14 cellular contexts compared by ENCODE assay signal in the genomic region with DNA sequence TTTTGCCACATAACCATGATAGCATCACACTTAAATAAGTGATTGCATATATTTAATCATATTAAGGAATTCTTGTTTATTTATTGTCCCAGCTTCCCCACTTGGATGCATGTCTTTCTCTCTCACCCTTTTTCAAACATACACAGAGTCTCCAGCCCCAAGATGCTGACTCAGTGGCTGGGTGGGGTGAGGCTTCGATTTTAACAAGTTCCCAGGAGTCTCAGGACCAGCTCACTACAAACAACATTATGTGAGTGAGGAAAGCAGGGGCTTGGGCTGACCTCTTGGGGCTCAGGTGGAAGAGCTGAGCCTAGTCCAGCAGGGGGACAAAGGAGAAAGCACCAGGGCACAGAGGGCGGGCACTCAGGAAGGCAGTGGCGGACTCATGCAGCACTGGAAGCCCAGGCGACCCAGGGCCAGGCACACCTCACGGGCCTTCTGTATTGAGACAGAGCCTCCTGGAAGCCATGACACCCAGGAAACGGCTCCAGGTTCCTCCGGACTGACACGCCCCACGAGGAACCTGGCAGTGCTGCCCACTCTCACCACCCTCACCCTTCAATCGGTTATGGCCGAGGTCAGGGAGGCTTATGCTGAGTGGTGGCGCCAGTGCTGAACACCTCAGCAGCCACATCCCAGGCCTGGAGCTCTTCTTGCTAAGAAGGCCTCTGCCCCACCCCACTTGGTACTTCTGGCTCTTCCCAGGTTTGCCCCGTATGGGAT.
A peak's percentile ranks its signal among the peaks of the same experiment; 100 is the strongest.
DNase-seq lines count a peak whose midpoint lies in the region; ATAC-seq and TF ChIP-seq lines count a peak whose summit lies in the region.
"Had no signal": no experiment of that assay in that cellular context is flagged by ENCODE, and none has a peak within 500 bp of the region (broad histone marks: within the 10 kb centered on the region; RNA-seq: fewer than 3 reads in every experiment).

No MANE protein-coding gene starts in this region.

- peak overlapping the region; percentile 26 for H3K4me2 ChIP-seq in GM23248 (ENCODE audit: unreplicated experiment)

- H3K27me3 ChIP-seq in GM23248 (replicated peaks; ENCODE audit: insufficient read depth) (no peaks in the 10 kb centered on the region), ascending aorta (no peaks in the 10 kb centered on the region), stomach (no peaks in the 10 kb centered on the region)

- no peak for TF ChIP-seq EP300 in stomach (IDR thresholded peaks at IDR 0.05)

- no peaks in the 10 kb centered on the region for H4K20me1 ChIP-seq in GM23248 (ENCODE audit: insufficient read depth)

- H3K9me3 ChIP-seq in GM23248 (ENCODE audit: low read depth) (no peaks in the 10 kb centered on the region), ascending aorta (no peaks in the 10 kb centered on the region), stomach (no peaks in the 10 kb centered on the region)

- peak overlapping the region; percentile 41; the same call in 1 of the 2 replicates for H3K9ac ChIP-seq in GM23248

- no peaks in the 10 kb centered on the region for H3K79me2 ChIP-seq in GM23248 (ENCODE audit: insufficient read depth)

- peak overlapping the region; percentile 15; the same call in 1 of the 2 replicates for H2AFZ ChIP-seq in GM23248

- ATAC-seq in HG03039 (IDR thresholded peaks at IDR 0.05; ENCODE audit: unreplicated experiment) = no peak
- ATAC-seq: stimulated activated naive B cell treated with anti-CD40 and anti-IgM and Interleukin-4, amounts not matched to agents 10 μg/mL and 1 μg/mL and 100 μg/mL, for 72 hours had no signal

- TF ChIP-seq CTCF in ascending aorta (IDR thresholded peaks at IDR 0.05) = no peak
- no peak for TF ChIP-seq CTCF in fibroblast of villous mesenchyme (IDR thresholded peaks at IDR 0.05; ENCODE audit: insufficient read depth, low read depth, low read length)
- no peak for TF ChIP-seq CTCF in stomach (IDR thresholded peaks at IDR 0.05)

- WGBS in GM23248 (ENCODE audit: low coverage in 1 of 2, low lambda C conversion rate in 2 of 2, missing lambda C conversion rate in 2 of 2), 2 experiments = 62 to 65% methylated on average over 12 to 13 of the region's 13 CpGs
- 65 to 75% (median 67%) methylated on average over 10 to 13 of the region's 13 CpGs for WGBS in stomach, 5 donors

- TF ChIP-seq POLR2A in stomach (IDR thresholded peaks at IDR 0.05) = no peak

- H3K9me2 ChIP-seq in GM23248 (ENCODE audit: insufficient read depth) = no peaks in the 10 kb centered on the region

- H3K36me3 ChIP-seq in GM23248 (ENCODE audit: low read depth) (no peaks in the 10 kb centered on the region), ascending aorta (peaks cover 17 to 19% of the 10 kb centered on the region in 2 donors), stomach (peaks cover 42 to 97% (median 86%) of the 10 kb centered on the region in 4 donors)

- intact Hi-C loops in ascending aorta (cut with DNase I) = loop anchor here (10.0 kb wide), 1 partner anchor 321 kb away; no protein-coding TSS in a partner anchor
- intact Hi-C loops in stomach (cut with DNase I; ENCODE audit: low total_unique reads) = loop anchor here (10.0 kb wide), 1 partner anchor 101 kb away; a partner anchor contains a TSS

- peaks cover 6% of the 10 kb centered on the region; the same call in 1 of the 2 replicates for H3F3A ChIP-seq in GM23248 (ENCODE audit: insufficient read depth)

- H3K27ac ChIP-seq in GM23248 = peak overlapping the region; percentile 26; the same call in 1 of the 2 replicates
- H3K27ac ChIP-seq in ascending aorta = peak overlapping the region; percentile 54 to 93
- peak overlapping the region in 3 of 5 donors; percentile 55 to 83 (median 82) for H3K27ac ChIP-seq in stomach

- in situ Hi-C loops in GM23248 (cut with MboI) = loop anchor here (10.0 kb wide), 1 partner anchor 411 kb away; no protein-coding TSS in a partner anchor

- H3K4me1 ChIP-seq in GM23248 (ENCODE audit: insufficient read depth) (peaks cover 26% of the 10 kb centered on the region), ascending aorta (peaks cover 32 to 84% of the 10 kb centered on the region in 2 donors), stomach (peaks cover 47 to 92% (median 75%) of the 10 kb centered on the region in 4 donors)

- DNase-seq in GM23248 (peak; percentile 67), ascending aorta (ENCODE audit: low spot score in 2 of 2) (peak in 1 of 2 donors; percentile 57), fibroblast of villous mesenchyme (ENCODE audit: low read depth) (peak; percentile 29), stomach (no peak), KG1 (lab: John Stamatoyannopoulos, UW) (no peak), activated gamma-delta T cell treated with Interleukin-2 at 50 U/mL for 16 hours (no peak)
- DNase-seq: activated CD4-positive, alpha-beta T cell treated with anti-CD3 and anti-CD28 coated beads, Interleukin-2, amount 50 U/mL, for 48 hours; Karpas-422; NCI-H1417; NCI-H2227 treated with DMSO at 0.1 percent for 48 hours; SHP77; stimulated activated naive B cell treated with anti-CD40 and anti-IgM and Interleukin-4, amounts not matched to agents 10 μg/mL and 1 μg/mL and 100 μg/mL, for 72 hours; T-helper 9 cell had no signal

- H3K4me3 ChIP-seq in GM23248 (no peak overlapping the region), ascending aorta (no peak overlapping the region), fibroblast of villous mesenchyme (ENCODE audit: low read depth, low read length) (no peak overlapping the region), stomach (no peak overlapping the region)

Comparison
In these comparisons a context has a peak if more than half of its experiments do, and no peak if none do; other contexts are left out.
1. DNase-seq: peak in GM23248 (single experiment) and fibroblast of villous mesenchyme (single experiment); none in stomach (single experiment), KG1 (single experiment) and activated gamma-delta T cell treated with Interleukin-2 at 50 U/mL for 16 hours (single experiment).
2. H3K27ac ChIP-seq: peak in every context shown above with its lines; median percentile 82 in stomach; 74 in ascending aorta; 26 in GM23248.